Comparison of ENCODE assay signal across 1 cellular context in the genomic region with DNA sequence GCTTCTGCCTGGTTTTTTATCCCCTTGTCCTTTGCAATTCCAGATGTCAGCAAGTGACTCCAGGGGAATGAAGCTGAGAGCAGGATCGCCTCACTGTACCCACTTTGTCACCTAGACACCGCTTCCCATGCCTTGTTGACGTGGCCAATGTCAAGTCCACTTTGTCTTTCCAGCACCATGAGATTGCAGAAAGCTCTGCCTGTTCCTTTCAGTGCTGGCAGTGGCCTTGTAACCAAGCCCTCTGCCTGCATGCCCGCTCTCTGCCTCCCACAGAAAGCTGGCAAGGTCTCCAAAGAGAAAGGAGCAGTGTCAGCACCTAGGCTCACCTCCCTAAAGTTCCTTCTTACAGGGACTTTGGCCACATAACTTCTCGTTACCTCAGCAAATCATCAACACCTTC.
TF ChIP-seq lines count a peak whose summit lies in the region.

No MANE protein-coding gene starts in this region.

TF ChIP-seq in GM23338, 12 proteins besides CTCF, POLR2A, EP300 and RAD21 (continued from another document):
- TF ChIP-seq ETS1 (IDR thresholded peaks at IDR 0.05) (no peak), ZNF114 (CRISPR knock-in tag; IDR thresholded peaks at IDR 0.05) (no peak), REST (IDR thresholded peaks at IDR 0.05; ENCODE audit: unreplicated experiment) (no peak), CREB1 (CRISPR knock-in tag; IDR thresholded peaks at IDR 0.05; ENCODE audit: low read depth) (no peak), EZH2 (IDR thresholded peaks at IDR 0.05; ENCODE audit: low read depth, unreplicated experiment) (no peak), ZNF331 (CRISPR knock-in tag; IDR thresholded peaks at IDR 0.05; ENCODE audit: low read depth) (no peak)
TF ChIP-seq in GM23338: peak in this region for 0.
